ENCODE assay signal across 8 cellular contexts in genomic region chr16:87570938-87571867, GRCh38. TPM values are rescaled to one million over a fixed set of nuclear protein-coding genes. Genes with fewer than 3 reads are reported as not detected.
DNase-seq lines count a peak whose midpoint lies in the region; ATAC-seq, FAIRE-seq and TF ChIP-seq lines count a peak whose summit lies in the region.

No MANE protein-coding gene starts in this region.

- 0 out of 2 replicates have a peak overlapping the region, but pooled peaks have one; percentile 48 for H2BK20ac ChIP-seq in H1 (ENCODE audit: low read length)

- no peak overlapping the region for H3K4me3 ChIP-seq in H1 (ENCODE audit: extremely low read depth in 1 of 4, insufficient read depth in 2 of 4, low read depth in 3 of 4, low read length in 4 of 4)

- peaks cover 3 to 15% (median 8%) of the 10 kb centered on the region in 4 experiments for H3K4me1 ChIP-seq in H1 (replicated peaks in 1 of 4; ENCODE audit: control insufficient read depth in 3 of 4, insufficient read depth in 4 of 4, low read length in 3 of 4)

- no peak overlapping the region for H2BK5ac ChIP-seq in H1 (ENCODE audit: low read depth, low read length)

- H3K79me2 ChIP-seq in H1 (ENCODE audit: control insufficient read depth in 1 of 2, insufficient read depth in 2 of 2, low read length in 2 of 2) = no peaks in the 10 kb centered on the region

- no peaks in the 10 kb centered on the region for H3K9me3 ChIP-seq in H1 (ENCODE audit: insufficient read depth in 2 of 2, low read depth in 1 of 2, low read length in 1 of 2)

- H3K27me3 Mint-ChIP-seq in activated T-helper 1 cell treated with anti-CD3 and anti-CD28 coated beads, Interleukin-12 subunit alpha, Interleukin-12 subunit beta, Interleukin-2, Interleukin-4 antibody, amounts not matched to agents 30 ng/mL and 10 ng/mL and 1 ng/mL, durations not matched to agents 14 hours and 24 hours and 36 hours (ENCODE audit: insufficient read depth) = peaks cover 5% of the 10 kb centered on the region

- DNase-seq in NCI-H1436 (lab: John Stamatoyannopoulos, UW) (peak; percentile 43), NCI-H1436 treated with DMSO at 0.1 percent for 48 hours (lab: John Stamatoyannopoulos, UW) (no peak), NCI-H82 treated with DMSO at 0.1 percent for 48 hours (lab: John Stamatoyannopoulos, UW; ENCODE audit: unreplicated experiment) (peak; percentile 21), H1 (ENCODE audit: low read depth in 1 of 2, low spot score in 2 of 2) (peak in 1 of 2 experiments; percentile 85), mucosa of gallbladder (ENCODE audit: low spot score) (peak; percentile 47)
- no peak for DNase-seq in activated T-helper 1 cell treated with anti-CD3 and anti-CD28 coated beads, Interleukin-12 subunit alpha, Interleukin-12 subunit beta, Interleukin-2, Interleukin-4 antibody, amounts not matched to agents 30 ng/mL and 10 ng/mL and 1 ng/mL, durations not matched to agents 14 hours and 24 hours and 36 hours (ENCODE audit: low spot score)

- H3K4me1 Mint-ChIP-seq in activated T-helper 1 cell treated with anti-CD3 and anti-CD28 coated beads, Interleukin-12 subunit alpha, Interleukin-12 subunit beta, Interleukin-2, Interleukin-4 antibody, amounts not matched to agents 30 ng/mL and 10 ng/mL and 1 ng/mL, durations not matched to agents 14 hours and 24 hours and 36 hours (ENCODE audit: low read depth) = no peaks in the 10 kb centered on the region

- CTCF ChIA-PET in H1 (lab: Charles Lee; ENCODE audit: partially characterized antibody) = interaction anchor here (0.6 to 13.0 kb wide), 58 partner anchors 9 to 1721 kb away, joined by 3 to 169 read pairs (median 5); no protein-coding TSS in a partner anchor

- H3K9ac ChIP-seq in H1 (replicated peaks in 1 of 4; ENCODE audit: extremely low read depth in 1 of 4, low read depth in 3 of 4, low read length in 3 of 4) = no peak overlapping the region

- no peak for ATAC-seq in HG02981 (IDR thresholded peaks at IDR 0.05; ENCODE audit: unreplicated experiment)
- no peak for ATAC-seq in HG03439 (IDR thresholded peaks at IDR 0.05; ENCODE audit: unreplicated experiment)

- TF ChIP-seq RAD21 in H1 (IDR thresholded peaks at IDR 0.05 in 1 of 2, conservative IDR thresholded peaks at IDR 0.05 in 1 of 2; ENCODE audit: low read depth in 2 of 2, low read length in 2 of 2) = peak; percentile 58 to 69

- H3K79me1 ChIP-seq in H1 (ENCODE audit: low read depth, low read length) = no peaks in the 10 kb centered on the region

- H3K27ac ChIP-seq in H1 (ENCODE audit: low read depth, low read length) = no peak overlapping the region

- H4K5ac ChIP-seq in H1 (ENCODE audit: insufficient read length, low read depth, low read length) = no peak overlapping the region

- no peak overlapping the region for H4K91ac ChIP-seq in H1 (replicated peaks; ENCODE audit: insufficient read length, low read length)

- peak overlapping the region; percentile 26; the same call in 1 of the 2 replicates for H2AFZ ChIP-seq in H1 (ENCODE audit: low read length)

- no peak overlapping the region for H2AK5ac ChIP-seq in H1 (ENCODE audit: low read depth, low read length)

- H4K8ac ChIP-seq in H1 (ENCODE audit: extremely low read depth, insufficient read depth, low read length) = no peak overlapping the region

- no peak overlapping the region for H3K14ac ChIP-seq in H1 (ENCODE audit: insufficient read length)

- no peak for TF ChIP-seq POLR2A in H1 (IDR thresholded peaks at IDR 0.05; ENCODE audit: control extremely low read depth in 1 of 2, low read depth in 2 of 2, low read length in 2 of 2)

- FAIRE-seq in H1 (lab: Jason Lieb, UNC) = peak; percentile 42

- no peak overlapping the region for H2BK120ac ChIP-seq in H1 (replicated peaks; ENCODE audit: low read depth, low read length)

- no peaks in the 10 kb centered on the region for H3K36me3 ChIP-seq in H1 (ENCODE audit: control insufficient read depth in 2 of 4, insufficient read depth in 4 of 4, low read length in 3 of 4)

- H3K27me3 ChIP-seq in H1 (replicated peaks in 1 of 4; ENCODE audit: control insufficient read depth in 3 of 4, extremely low read depth in 1 of 4, insufficient read depth in 3 of 4, low read length in 3 of 4) = no peaks in the 10 kb centered on the region

- H2BK12ac ChIP-seq in H1 (ENCODE audit: low read depth, low read length) = 0 out of 2 replicates have a peak overlapping the region, but pooled peaks have one; percentile 9

- H3K4ac ChIP-seq in H1 (replicated peaks; ENCODE audit: insufficient read length, low read depth, low read length) = no peak overlapping the region

- H3K4me3 Mint-ChIP-seq in activated T-helper 1 cell treated with anti-CD3 and anti-CD28 coated beads, Interleukin-12 subunit alpha, Interleukin-12 subunit beta, Interleukin-2, Interleukin-4 antibody, amounts not matched to agents 30 ng/mL and 10 ng/mL and 1 ng/mL, durations not matched to agents 14 hours and 24 hours and 36 hours = no peak overlapping the region

- H3K23ac ChIP-seq in H1 (ENCODE audit: insufficient read length) = no peak overlapping the region

- POLR2A ChIA-PET in H1 (lab: Charles Lee; ENCODE audit: partially characterized antibody) = interaction anchor here (0.7 to 1.5 kb wide), 7 partner anchors 14 to 302 kb away, joined by 3 to 4 read pairs (median 3); no protein-coding TSS in a partner anchor

- TF ChIP-seq CTCF in H1 (IDR thresholded peaks at IDR 0.05; ENCODE audit: control extremely low read depth in 1 of 3, insufficient read depth in 1 of 3, low read depth in 1 of 3, low read length in 3 of 3) = peak; percentile 73 to 79 (median 74)

- H3K9me3 Mint-ChIP-seq in activated T-helper 1 cell treated with anti-CD3 and anti-CD28 coated beads, Interleukin-12 subunit alpha, Interleukin-12 subunit beta, Interleukin-2, Interleukin-4 antibody, amounts not matched to agents 30 ng/mL and 10 ng/mL and 1 ng/mL, durations not matched to agents 14 hours and 24 hours and 36 hours = no peaks in the 10 kb centered on the region

- no peaks in the 10 kb centered on the region for H3K23me2 ChIP-seq in H1 (ENCODE audit: low read depth, low read length)

- H3K27ac Mint-ChIP-seq in activated T-helper 1 cell treated with anti-CD3 and anti-CD28 coated beads, Interleukin-12 subunit alpha, Interleukin-12 subunit beta, Interleukin-2, Interleukin-4 antibody, amounts not matched to agents 30 ng/mL and 10 ng/mL and 1 ng/mL, durations not matched to agents 14 hours and 24 hours and 36 hours = no peak overlapping the region

- H4K20me1 ChIP-seq in H1 (replicated peaks in 1 of 2; ENCODE audit: control insufficient read depth in 1 of 2, insufficient read depth in 2 of 2, low read length in 2 of 2) = no peaks in the 10 kb centered on the region

- no peak for TF ChIP-seq EP300 in H1 (IDR thresholded peaks at IDR 0.05; ENCODE audit: borderline replicate concordance in 1 of 2, low read depth in 2 of 2, low read length in 2 of 2)

- H3K18ac ChIP-seq in H1 (ENCODE audit: extremely low read depth, low read length) = no peak overlapping the region

- no peak overlapping the region for H3K4me2 ChIP-seq in H1 (ENCODE audit: insufficient read depth in 1 of 2, low read depth in 2 of 2, low read length in 2 of 2)

- H3K56ac ChIP-seq in H1 (replicated peaks; ENCODE audit: insufficient read length, low read depth, low read length) = no peak overlapping the region

- intact Hi-C loops in activated T-helper 1 cell treated with anti-CD3 and anti-CD28 coated beads, Interleukin-12 subunit alpha, Interleukin-12 subunit beta, Interleukin-2, Interleukin-4 antibody, amounts not matched to agents 30 ng/mL and 10 ng/mL and 1 ng/mL, durations not matched to agents 14 hours and 24 hours and 36 hours (cut with micrococcal nuclease) = no loop called here

- no peaks in the 10 kb centered on the region for H3K36me3 Mint-ChIP-seq in activated T-helper 1 cell treated with anti-CD3 and anti-CD28 coated beads, Interleukin-12 subunit alpha, Interleukin-12 subunit beta, Interleukin-2, Interleukin-4 antibody, amounts not matched to agents 30 ng/mL and 10 ng/mL and 1 ng/mL, durations not matched to agents 14 hours and 24 hours and 36 hours (ENCODE audit: low read depth)

- 57% methylated on average over 20 of the region's 24 CpGs; no CpG with 5 or more reads in 1 of the 2 experiments for WGBS in H1 (ENCODE audit: extremely low coverage in 1 of 2, insufficient coverage in 1 of 2, insufficient read length in 1 of 2, insufficient replicate concordance in 2 of 2, low coverage in 1 of 2, low lambda C conversion rate in 2 of 2, missing lambda C conversion rate in 1 of 2), 2 experiments

- peak overlapping the region; percentile 81; the same call in 1 of the 2 replicates for H2BK15ac ChIP-seq in H1 (ENCODE audit: low read length)

TF ChIP-seq in H1, 55 proteins besides CTCF, POLR2A, EP300 and RAD21 (continues in another document):
- TF ChIP-seq MAX (IDR thresholded peaks at IDR 0.05) = peak; percentile 59; the same call in 1 of the 2 replicates
- no peak for TF ChIP-seq CBX5 (IDR thresholded peaks at IDR 0.05; ENCODE audit: low read depth, low read length)
- peak; percentile 41; the same call in 1 of the 2 replicates for TF ChIP-seq BACH1 (IDR thresholded peaks at IDR 0.05; ENCODE audit: low read length)
- TF ChIP-seq HDAC2 (IDR thresholded peaks at IDR 0.05; ENCODE audit: borderline replicate concordance in 1 of 2, low read depth in 2 of 2, low read length in 2 of 2) = 0 out of 4 replicates have a peak, but pooled peaks of 1 of the 2 experiments have one; percentile 17
- peak; percentile 89 for TF ChIP-seq E2F6 (IDR thresholded peaks at IDR 0.05)

RNA-seq across cellular contexts. Expression of gene JPH3, which starts 31.1 kb away (rescaled TPM):
- 28.3 and 28.4 TPM in 2 replicates for total RNA-seq in H1 (2021; fragmentation: NEBNext Ultra II Directional; extraction: Animal tissue kit (Norgen Biotek cat#: 25700))
- 10.3 and 19.3 TPM in 2 replicates for polyA plus RNA-seq in H1 (2011; rRNA removed)
- polyA plus RNA-seq in H1 (2011; cell fraction: cytosol; rRNA removed) = 16.6 TPM
- 21.3 TPM for polyA plus RNA-seq in H1 (2011; cell fraction: nucleus; rRNA removed)
- 10.2 to 20.9 TPM (median 18.6 TPM) in 4 replicates for polyA plus RNA-seq in H1 (2012, experiment 1 of 2)
- polyA plus RNA-seq in H1 (2012, experiment 2 of 2) = 15.9 TPM
- 13.8 TPM for polyA plus RNA-seq in H1 (2013, experiment 1 of 2)
- 14.8 TPM for polyA plus RNA-seq in H1 (2013, experiment 2 of 2)
- polyA minus RNA-seq in H1 (2011; rRNA and poly(A)+ RNA removed) = 6.4 and 9.5 TPM in 2 replicates
- polyA minus RNA-seq in H1 (2011; cell fraction: cytosol; rRNA and poly(A)+ RNA removed) = 15.0 TPM
- 16.9 TPM for polyA minus RNA-seq in H1 (2011; cell fraction: nucleus; rRNA and poly(A)+ RNA removed)
- total RNA-seq in mucosa of gallbladder = 0.32 TPM
- 0.15 TPM in 1 of 2 replicates, not detected in the other for total RNA-seq in activated T-helper 1 cell treated with anti-CD3 and anti-CD28 coated beads, Interleukin-12 subunit alpha, Interleukin-12 subunit beta, Interleukin-2, Interleukin-4 antibody, amounts not matched to agents 30 ng/mL and 10 ng/mL and 1 ng/mL, durations not matched to agents 14 hours and 24 hours and 36 hours

Comparison
In these comparisons a context has a peak if more than half of its experiments do, and no peak if none do; other contexts are left out.
1. DNase-seq: peak in NCI-H1436 (single experiment), NCI-H82 treated with DMSO at 0.1 percent for 48 hours (single experiment) and mucosa of gallbladder (single experiment); none in NCI-H1436 treated with DMSO at 0.1 percent for 48 hours (single experiment) and activated T-helper 1 cell treated with anti-CD3 and anti-CD28 coated beads, Interleukin-12 subunit alpha, Interleukin-12 subunit beta, Interleukin-2, Interleukin-4 antibody, amounts not matched to agents 30 ng/mL and 10 ng/mL and 1 ng/mL, durations not matched to agents 14 hours and 24 hours and 36 hours (single experiment).
2. RNA of gene JPH3, which starts 31.1 kb away (total RNA-seq): 28.3 to 28.4 TPM in H1; 0.32 TPM in mucosa of gallbladder (single experiment) and 0.15 TPM in activated T-helper 1 cell treated with anti-CD3 and anti-CD28 coated beads, Interleukin-12 subunit alpha, Interleukin-12 subunit beta, Interleukin-2, Interleukin-4 antibody, amounts not matched to agents 30 ng/mL and 10 ng/mL and 1 ng/mL, durations not matched to agents 14 hours and 24 hours and 36 hours; every median in the first group is over 10 times any median in the second.